ENCODE assay signal across 1 cellular context in the genomic region with DNA sequence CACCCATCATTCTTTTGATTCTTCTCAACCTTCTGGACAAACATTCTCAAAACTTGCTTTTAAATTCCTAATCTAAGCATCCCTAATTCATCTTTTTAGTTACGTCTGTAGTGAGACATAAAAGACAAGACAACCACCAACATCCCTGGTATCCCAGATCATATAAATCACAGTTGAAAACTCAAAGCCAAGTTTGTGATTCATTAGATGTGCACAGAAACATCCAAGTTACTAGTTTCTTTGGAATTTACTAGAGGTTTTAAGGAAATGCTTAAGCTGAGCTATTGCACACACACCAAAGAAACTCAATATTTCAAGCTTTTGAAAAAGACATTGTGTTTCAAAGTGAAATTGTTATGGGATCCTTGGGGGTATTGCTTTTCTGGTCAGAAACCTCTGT.
TF ChIP-seq lines count a peak whose summit lies in the region.

No MANE protein-coding gene starts in this region.

TF ChIP-seq in GM23338, 12 proteins besides CTCF, POLR2A, EP300 and RAD21 (continued from another document):
- TF ChIP-seq, protein P1, sequence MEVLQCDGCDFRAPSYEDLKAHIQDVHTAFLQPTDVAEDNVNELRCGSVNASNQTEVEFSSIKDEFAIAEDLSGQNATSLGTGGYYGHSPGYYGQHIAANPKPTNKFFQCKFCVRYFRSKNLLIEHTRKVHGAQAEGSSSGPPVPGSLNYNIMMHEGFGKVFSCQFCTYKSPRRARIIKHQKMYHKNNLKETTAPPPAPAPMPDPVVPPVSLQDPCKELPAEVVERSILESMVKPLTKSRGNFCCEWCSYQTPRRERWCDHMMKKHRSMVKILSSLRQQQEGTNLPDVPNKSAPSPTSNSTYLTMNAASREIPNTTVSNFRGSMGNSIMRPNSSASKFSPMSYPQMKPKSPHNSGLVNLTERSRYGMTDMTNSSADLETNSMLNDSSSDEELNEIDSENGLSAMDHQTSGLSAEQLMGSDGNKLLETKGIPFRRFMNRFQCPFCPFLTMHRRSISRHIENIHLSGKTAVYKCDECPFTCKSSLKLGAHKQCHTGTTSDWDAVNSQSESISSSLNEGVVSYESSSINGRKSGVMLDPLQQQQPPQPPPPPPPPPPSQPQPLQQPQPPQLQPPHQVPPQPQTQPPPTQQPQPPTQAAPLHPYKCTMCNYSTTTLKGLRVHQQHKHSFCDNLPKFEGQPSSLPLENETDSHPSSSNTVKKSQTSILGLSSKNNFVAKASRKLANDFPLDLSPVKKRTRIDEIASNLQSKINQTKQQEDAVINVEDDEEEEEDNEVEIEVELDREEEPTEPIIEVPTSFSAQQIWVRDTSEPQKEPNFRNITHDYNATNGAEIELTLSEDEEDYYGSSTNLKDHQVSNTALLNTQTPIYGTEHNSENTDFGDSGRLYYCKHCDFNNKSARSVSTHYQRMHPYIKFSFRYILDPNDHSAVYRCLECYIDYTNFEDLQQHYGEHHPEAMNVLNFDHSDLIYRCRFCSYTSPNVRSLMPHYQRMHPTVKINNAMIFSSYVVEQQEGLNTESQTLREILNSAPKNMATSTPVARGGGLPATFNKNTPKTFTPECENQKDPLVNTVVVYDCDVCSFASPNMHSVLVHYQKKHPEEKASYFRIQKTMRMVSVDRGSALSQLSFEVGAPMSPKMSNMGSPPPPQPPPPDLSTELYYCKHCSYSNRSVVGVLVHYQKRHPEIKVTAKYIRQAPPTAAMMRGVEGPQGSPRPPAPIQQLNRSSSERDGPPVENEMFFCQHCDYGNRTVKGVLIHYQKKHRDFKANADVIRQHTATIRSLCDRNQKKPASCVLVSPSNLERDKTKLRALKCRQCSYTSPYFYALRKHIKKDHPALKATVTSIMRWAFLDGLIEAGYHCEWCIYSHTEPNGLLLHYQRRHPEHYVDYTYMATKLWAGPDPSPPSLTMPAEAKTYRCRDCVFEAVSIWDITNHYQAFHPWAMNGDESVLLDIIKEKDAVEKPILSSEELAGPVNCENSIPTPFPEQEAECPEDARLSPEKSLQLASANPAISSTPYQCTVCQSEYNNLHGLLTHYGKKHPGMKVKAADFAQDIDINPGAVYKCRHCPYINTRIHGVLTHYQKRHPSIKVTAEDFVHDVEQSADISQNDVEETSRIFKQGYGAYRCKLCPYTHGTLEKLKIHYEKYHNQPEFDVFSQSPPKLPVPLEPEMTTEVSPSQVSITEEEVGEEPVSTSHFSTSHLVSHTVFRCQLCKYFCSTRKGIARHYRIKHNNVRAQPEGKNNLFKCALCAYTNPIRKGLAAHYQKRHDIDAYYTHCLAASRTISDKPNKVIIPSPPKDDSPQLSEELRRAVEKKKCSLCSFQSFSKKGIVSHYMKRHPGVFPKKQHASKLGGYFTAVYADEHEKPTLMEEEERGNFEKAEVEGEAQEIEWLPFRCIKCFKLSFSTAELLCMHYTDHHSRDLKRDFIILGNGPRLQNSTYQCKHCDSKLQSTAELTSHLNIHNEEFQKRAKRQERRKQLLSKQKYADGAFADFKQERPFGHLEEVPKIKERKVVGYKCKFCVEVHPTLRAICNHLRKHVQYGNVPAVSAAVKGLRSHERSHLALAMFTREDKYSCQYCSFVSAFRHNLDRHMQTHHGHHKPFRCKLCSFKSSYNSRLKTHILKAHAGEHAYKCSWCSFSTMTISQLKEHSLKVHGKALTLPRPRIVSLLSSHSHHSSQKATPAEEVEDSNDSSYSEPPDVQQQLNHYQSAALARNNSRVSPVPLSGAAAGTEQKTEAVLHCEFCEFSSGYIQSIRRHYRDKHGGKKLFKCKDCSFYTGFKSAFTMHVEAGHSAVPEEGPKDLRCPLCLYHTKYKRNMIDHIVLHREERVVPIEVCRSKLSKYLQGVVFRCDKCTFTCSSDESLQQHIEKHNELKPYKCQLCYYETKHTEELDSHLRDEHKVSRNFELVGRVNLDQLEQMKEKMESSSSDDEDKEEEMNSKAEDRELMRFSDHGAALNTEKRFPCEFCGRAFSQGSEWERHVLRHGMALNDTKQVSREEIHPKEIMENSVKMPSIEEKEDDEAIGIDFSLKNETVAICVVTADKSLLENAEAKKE (CRISPR knock-in tag; IDR thresholded peaks at IDR 0.05): no peak
- TF ChIP-seq EZH2 (IDR thresholded peaks at IDR 0.05; ENCODE audit: low read depth, unreplicated experiment) (no peak), CREB1 (CRISPR knock-in tag; IDR thresholded peaks at IDR 0.05; ENCODE audit: low read depth) (no peak), EZH2phosphoT487 (IDR thresholded peaks at IDR 0.05; ENCODE audit: unreplicated experiment) (no peak), ZNF331 (CRISPR knock-in tag; IDR thresholded peaks at IDR 0.05; ENCODE audit: low read depth) (no peak), NANOG (IDR thresholded peaks at IDR 0.05; ENCODE audit: borderline replicate concordance) (no peak)
- TF ChIP-seq, protein P2, sequence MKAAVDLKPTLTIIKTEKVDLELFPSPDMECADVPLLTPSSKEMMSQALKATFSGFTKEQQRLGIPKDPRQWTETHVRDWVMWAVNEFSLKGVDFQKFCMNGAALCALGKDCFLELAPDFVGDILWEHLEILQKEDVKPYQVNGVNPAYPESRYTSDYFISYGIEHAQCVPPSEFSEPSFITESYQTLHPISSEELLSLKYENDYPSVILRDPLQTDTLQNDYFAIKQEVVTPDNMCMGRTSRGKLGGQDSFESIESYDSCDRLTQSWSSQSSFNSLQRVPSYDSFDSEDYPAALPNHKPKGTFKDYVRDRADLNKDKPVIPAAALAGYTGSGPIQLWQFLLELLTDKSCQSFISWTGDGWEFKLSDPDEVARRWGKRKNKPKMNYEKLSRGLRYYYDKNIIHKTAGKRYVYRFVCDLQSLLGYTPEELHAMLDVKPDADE (IDR thresholded peaks at IDR 0.05): no peak
